Comparison of ENCODE assay signal across 10 cellular contexts in genomic region chr10:69406816-69407580, GRCh38. TPM values are rescaled to one million over a fixed set of nuclear protein-coding genes. Genes with fewer than 3 reads are reported as not detected.
DNase-seq lines count a peak whose midpoint lies in the region; ATAC-seq and TF ChIP-seq lines count a peak whose summit lies in the region.
"Had no signal": no experiment of that assay in that cellular context is flagged by ENCODE, and none has a peak within 500 bp of the region (broad histone marks: within the 10 kb centered on the region; RNA-seq: fewer than 3 reads in every experiment).

No MANE protein-coding gene starts in this region.

- H3K4me1 Mint-ChIP-seq in CD4-positive, alpha-beta T cell (ENCODE audit: low read depth) = peaks cover 28% of the 10 kb centered on the region
- peaks cover 39% of the 10 kb centered on the region for H3K4me1 Mint-ChIP-seq in dendritic cell treated with granulocyte-macrophage colony-stimulating factor and Interleukin-4, amounts not matched to agents 40 ng/mL and 50 ng/mL, for 4 days (ENCODE audit: low read depth)
- peaks cover 24% of the 10 kb centered on the region for H3K4me1 Mint-ChIP-seq in osteocyte (ENCODE audit: unreplicated experiment)

- H3K79me2 ChIP-seq in PC-3 (ENCODE audit: low read length) = no peaks in the 10 kb centered on the region

- H3K27ac ChIP-seq in CD4-positive, alpha-beta T cell (ENCODE audit: low read depth, low read length) = no peak overlapping the region
- no peak overlapping the region for H3K27ac ChIP-seq in PC-3 (ENCODE audit: low read length)
- H3K27ac ChIP-seq in ovary = no peak overlapping the region

- H3K9me3 ChIP-seq in CD4-positive, alpha-beta T cell (ENCODE audit: control insufficient read depth, low read length) = no peaks in the 10 kb centered on the region
- H3K9me3 ChIP-seq in PC-3 (ENCODE audit: low read length) (no peaks in the 10 kb centered on the region), ovary (no peaks in the 10 kb centered on the region)

- H3K9ac ChIP-seq in PC-3 (ENCODE audit: low read length) = no peak overlapping the region

- peaks cover 25% of the 10 kb centered on the region for H3K36me3 Mint-ChIP-seq in CD4-positive, alpha-beta T cell (ENCODE audit: low read depth)
- H3K36me3 Mint-ChIP-seq in dendritic cell treated with granulocyte-macrophage colony-stimulating factor and Interleukin-4, amounts not matched to agents 40 ng/mL and 50 ng/mL, for 4 days (ENCODE audit: low read depth) = peaks cover 37% of the 10 kb centered on the region
- H3K36me3 Mint-ChIP-seq in osteocyte (ENCODE audit: unreplicated experiment) = peaks cover 13% of the 10 kb centered on the region

- peaks cover 30% of the 10 kb centered on the region for H3K4me1 ChIP-seq in PC-3 (ENCODE audit: insufficient read depth, low read length)
- H3K4me1 ChIP-seq in ovary (ENCODE audit: insufficient read depth) = peaks cover 11% of the 10 kb centered on the region

- CTCF ChIA-PET in CD4-positive, alpha-beta T cell (lab: Charles Lee) = interaction anchor here (1.1 to 2.5 kb wide), 8 partner anchors 9 to 348 kb away, joined by 3 to 25 read pairs (median 6); no protein-coding TSS in a partner anchor
- CTCF ChIA-PET in PC-3 (lab: Charles Lee) = interaction anchor here (0.7 to 2.2 kb wide), 6 partner anchors 14 to 230 kb away, joined by 3 to 18 read pairs (median 4); no protein-coding TSS in a partner anchor

- no peak overlapping the region for H3K4me2 ChIP-seq in PC-3 (ENCODE audit: low read length)

- no peak overlapping the region for H2AFZ ChIP-seq in PC-3 (ENCODE audit: low read length)

- no peaks in the 10 kb centered on the region for H3K9me2 ChIP-seq in PC-3 (replicated peaks; ENCODE audit: low read length)

- WGBS in ovary, 3 donors = 77 to 81% (median 77%) methylated on average over 6 of the region's 6 CpGs

- H3K4me3 ChIP-seq in PC-3 (ENCODE audit: low read length) (no peak overlapping the region), ovary (no peak overlapping the region)

- no peak overlapping the region for H3K4me3 Mint-ChIP-seq in CD4-positive, alpha-beta T cell
- no peak overlapping the region for H3K4me3 Mint-ChIP-seq in dendritic cell treated with granulocyte-macrophage colony-stimulating factor and Interleukin-4, amounts not matched to agents 40 ng/mL and 50 ng/mL, for 4 days
- no peak overlapping the region for H3K4me3 Mint-ChIP-seq in osteocyte (ENCODE audit: unreplicated experiment)

- peaks cover 14% of the 10 kb centered on the region for H3K36me3 ChIP-seq in PC-3 (ENCODE audit: low read depth, low read length)
- H3K36me3 ChIP-seq in ovary = no peaks in the 10 kb centered on the region

- TF ChIP-seq POLR2A in ovary (IDR thresholded peaks at IDR 0.05) = no peak

- no peaks in the 10 kb centered on the region for H3K27me3 ChIP-seq in CD4-positive, alpha-beta T cell (ENCODE audit: control insufficient read depth, insufficient read depth, low read length)
- H3K27me3 ChIP-seq in PC-3 (ENCODE audit: low read length) (no peaks in the 10 kb centered on the region), ovary (no peaks in the 10 kb centered on the region)

- peak overlapping the region; percentile 12 for H3K27ac Mint-ChIP-seq in CD4-positive, alpha-beta T cell
- H3K27ac Mint-ChIP-seq in dendritic cell treated with granulocyte-macrophage colony-stimulating factor and Interleukin-4, amounts not matched to agents 40 ng/mL and 50 ng/mL, for 4 days = peak overlapping the region; percentile 89
- peak overlapping the region; percentile 72 for H3K27ac Mint-ChIP-seq in osteocyte (ENCODE audit: unreplicated experiment)

- intact Hi-C loops in CD4-positive, alpha-beta T cell (cut with DNase I, micrococcal nuclease) = loop anchor here (5.0 kb wide), 3 partner anchors 90 to 280 kb away; no protein-coding TSS in a partner anchor
- intact Hi-C loops in PC-3 (cut with micrococcal nuclease) (loop anchor here (1.0 to 5.0 kb wide), 2 partner anchors 170 to 232 kb away; no protein-coding TSS in a partner anchor), ovary (cut with DNase I) (loop anchor here in 1 of 4 donors (10.0 kb wide), 1 partner anchor 502 kb away; the partner anchor contains the start of gene DDX50), posterior vena cava (cut with DNase I) (no loop called here)
- intact Hi-C loops in dendritic cell treated with granulocyte-macrophage colony-stimulating factor and Interleukin-4, amounts not matched to agents 40 ng/mL and 50 ng/mL, for 4 days (cut with micrococcal nuclease) = loop anchor here (5.0 kb wide), 1 partner anchor 100 kb away; no protein-coding TSS in a partner anchor

- no peak for DNase-seq in CD4-positive, alpha-beta T cell
- peak; percentile 33 for DNase-seq in PC-3
- DNase-seq in osteocyte (ENCODE audit: extremely low spot score, unreplicated experiment) = no peak
- DNase-seq in NCI-H748 (lab: John Stamatoyannopoulos, UW; ENCODE audit: unreplicated experiment) = no peak
- DNase-seq in ovary = no peak
- no peak for DNase-seq in posterior vena cava (ENCODE audit: low spot score)
- DNase-seq: NCI-H1048 had no signal

- no TSS peak for BruUV-seq in PC-3 (replicated peaks; lab: Mats Ljungman, UMichigan)

- TF ChIP-seq CTCF in CD4-positive, alpha-beta T cell (IDR thresholded peaks at IDR 0.05) = no peak
- no peak for TF ChIP-seq CTCF in PC-3 (conservative IDR thresholded peaks at IDR 0.05; ENCODE audit: low read depth, low read length)
- TF ChIP-seq CTCF in osteocyte (IDR thresholded peaks at IDR 0.05) = no peak
- no peak for TF ChIP-seq CTCF in ovary (IDR thresholded peaks at IDR 0.05)

- TF ChIP-seq EP300 in ovary (IDR thresholded peaks at IDR 0.05) = no peak

- H3K9me3 Mint-ChIP-seq in CD4-positive, alpha-beta T cell = no peaks in the 10 kb centered on the region
- H3K9me3 Mint-ChIP-seq in dendritic cell treated with granulocyte-macrophage colony-stimulating factor and Interleukin-4, amounts not matched to agents 40 ng/mL and 50 ng/mL, for 4 days = no peaks in the 10 kb centered on the region
- H3K9me3 Mint-ChIP-seq in osteocyte (ENCODE audit: unreplicated experiment) = no peaks in the 10 kb centered on the region

- H3K27me3 Mint-ChIP-seq in CD4-positive, alpha-beta T cell = no peaks in the 10 kb centered on the region
- peaks cover 2% of the 10 kb centered on the region for H3K27me3 Mint-ChIP-seq in dendritic cell treated with granulocyte-macrophage colony-stimulating factor and Interleukin-4, amounts not matched to agents 40 ng/mL and 50 ng/mL, for 4 days
- no peaks in the 10 kb centered on the region for H3K27me3 Mint-ChIP-seq in osteocyte (ENCODE audit: unreplicated experiment)

- POLR2A ChIA-PET in CD4-positive, alpha-beta T cell (lab: Charles Lee) = interaction anchor here (0.9 to 3.0 kb wide), 5 partner anchors 14 to 305 kb away, joined by 3 to 21 read pairs (median 3); partner anchors contain the start of gene TSPAN15
- POLR2A ChIA-PET in PC-3 (lab: Charles Lee; ENCODE audit: unreplicated experiment) = no interaction called here

- ATAC-seq in CD4-positive, alpha-beta T cell (ENCODE audit: poor library complexity) = no peak
- ATAC-seq in PC-3 = no peak
- no peak for ATAC-seq in GM18520 (IDR thresholded peaks at IDR 0.05; ENCODE audit: unreplicated experiment)

- H4K20me1 ChIP-seq in PC-3 (ENCODE audit: low read length) = no peaks in the 10 kb centered on the region

- H3F3A ChIP-seq in PC-3 (ENCODE audit: low read length, unreplicated experiment) = no peaks in the 10 kb centered on the region

RNA-seq across cellular contexts. Expression of gene TACR2, which starts 9.7 kb away (rescaled TPM):
- total RNA-seq in CD4-positive, alpha-beta T cell = not detected
- total RNA-seq in PC-3 (2014; rRNA removed) (0.40 TPM in 1 of 2 replicates, not detected in the other), osteocyte (not detected in 2 replicates), ovary (1 to 10 TPM; 1.0 to 6.2 (median 2.2) TPM), posterior vena cava (1 to 10 TPM in 1 of 2 donors, under 1 TPM in 1; 0.71 to 3.0 TPM)
- 1 to 10 TPM; 1.4 to 2.5 TPM for polyA plus RNA-seq in ovary
- total RNA-seq: T-helper 1 cell treated with Interleukin-12 subunit alpha and Interleukin-12 subunit beta and Interleukin-4 antibody, amounts not matched to agents 30 ng/mL and 1 ng/mL, for 36 hours had no signal

RNA-seq across cellular contexts. Expression of gene TSPAN15, which starts 44.3 kb away (rescaled TPM):
- total RNA-seq in CD4-positive, alpha-beta T cell = 1 to 10 TPM; 2.2 to 2.5 TPM
- total RNA-seq in PC-3 (2014; rRNA removed) (186 and 212 TPM in 2 replicates), osteocyte (0.94 TPM in 1 of 2 replicates, not detected in the other), ovary (10 to 100 TPM in 3 of 7 donors, 1 to 10 TPM in 4; 2.8 to 13.7 (median 5.6) TPM), posterior vena cava (10 to 100 TPM; 44.6 to 45.6 TPM)
- 10 to 100 TPM in 1 of 2 donors, 1 to 10 TPM in 1; 5.1 to 13.7 TPM for polyA plus RNA-seq in ovary

Comparison
In these comparisons a context has a peak if more than half of its experiments do, and no peak if none do; other contexts are left out.
1. H3K27ac Mint-ChIP-seq: peak in every context shown above with its lines; median percentile 89 in dendritic cell treated with granulocyte-macrophage colony-stimulating factor and Interleukin-4, amounts not matched to agents 40 ng/mL and 50 ng/mL, for 4 days; 72 in osteocyte; 12 in CD4-positive, alpha-beta T cell.
2. intact Hi-C loops: an anchor here in CD4-positive, alpha-beta T cell (5.0 kb wide), PC-3 (1.0 to 5.0 kb wide) and dendritic cell treated with granulocyte-macrophage colony-stimulating factor and Interleukin-4, amounts not matched to agents 40 ng/mL and 50 ng/mL, for 4 days (5.0 kb wide); none called in posterior vena cava.